10 cellular contexts compared by ENCODE assay signal in genomic region chr20:46324960-46325703, GRCh38. TPM values are rescaled to one million over a fixed set of nuclear protein-coding genes. Genes with fewer than 3 reads are reported as not detected.
A peak's percentile ranks its signal among the peaks of the same experiment; 100 is the strongest.
DNase-seq lines count a peak whose midpoint lies in the region; ATAC-seq and TF ChIP-seq lines count a peak whose summit lies in the region.
"Had no signal": no experiment of that assay in that cellular context is flagged by ENCODE, and none has a peak within 500 bp of the region (broad histone marks: within the 10 kb centered on the region; RNA-seq: fewer than 3 reads in every experiment).

No MANE protein-coding gene starts in this region.

- H3K36me3 Mint-ChIP-seq in CD4-positive, alpha-beta T cell (ENCODE audit: low read depth) = no peaks in the 10 kb centered on the region
- H3K36me3 Mint-ChIP-seq: IgD-negative memory B cell; stimulated activated naive B cell treated with anti-CD40 and anti-IgM and Interleukin-4, amounts not matched to agents 10 μg/mL and 1 μg/mL and 100 μg/mL, for 72 hours had no signal

- peaks cover 2% of the 10 kb centered on the region for H3K27me3 ChIP-seq in CD4-positive, alpha-beta T cell (ENCODE audit: control insufficient read depth, insufficient read depth, low read length)
- H3K27me3 ChIP-seq in RWPE2 (ENCODE audit: insufficient read depth, poor library complexity, severe bottlenecking) = peaks cover 31% of the 10 kb centered on the region

- POLR2A ChIA-PET in CD4-positive, alpha-beta T cell (lab: Charles Lee) = no interaction called here

- H3K4me3 Mint-ChIP-seq in CD4-positive, alpha-beta T cell = no peak overlapping the region
- H3K4me3 Mint-ChIP-seq: IgD-negative memory B cell; stimulated activated naive B cell treated with anti-CD40 and anti-IgM and Interleukin-4, amounts not matched to agents 10 μg/mL and 1 μg/mL and 100 μg/mL, for 72 hours had no signal

- no peak overlapping the region for H3K4me3 ChIP-seq in RWPE2 (ENCODE audit: severe bottlenecking)

- H3K27ac ChIP-seq in CD4-positive, alpha-beta T cell (ENCODE audit: low read depth, low read length) = no peak overlapping the region
- H3K27ac ChIP-seq in RWPE2 (ENCODE audit: poor library complexity, severe bottlenecking) = no peak overlapping the region

- no peaks in the 10 kb centered on the region for H3K4me1 ChIP-seq in RWPE2 (ENCODE audit: insufficient read depth, poor library complexity, severe bottlenecking)

- no peaks in the 10 kb centered on the region for H3K36me3 ChIP-seq in RWPE2 (ENCODE audit: low read depth)

- H3K27ac Mint-ChIP-seq in CD4-positive, alpha-beta T cell = no peak overlapping the region
- H3K27ac Mint-ChIP-seq: IgD-negative memory B cell; stimulated activated naive B cell treated with anti-CD40 and anti-IgM and Interleukin-4, amounts not matched to agents 10 μg/mL and 1 μg/mL and 100 μg/mL, for 72 hours had no signal

- intact Hi-C loops in CD4-positive, alpha-beta T cell (cut with DNase I, micrococcal nuclease) = no loop called here

- no peak for DNase-seq in CD4-positive, alpha-beta T cell
- DNase-seq in H4 (ENCODE audit: low spot score) (peak; percentile 33), RWPE2 (ENCODE audit: low spot score) (no peak), islet precursor cell (peak; percentile 67), foreskin melanocyte (no peak)
- no peak for DNase-seq in activated effector memory CD4-positive, alpha-beta T cell treated with anti-CD3 and anti-CD28 coated beads, Interleukin-2, amount 50 U/mL, for 16 hours
- no peak for DNase-seq in activated naive CD4-positive, alpha-beta T cell (lab: John Stamatoyannopoulos, UW)
- DNase-seq in stimulated activated naive CD4-positive, alpha-beta T cell treated with Interleukin-2 at 50 U/mL for 16 hours (lab: John Stamatoyannopoulos, UW) = no peak
- DNase-seq: stimulated activated naive B cell treated with anti-CD40 and anti-IgM and Interleukin-4, amounts not matched to agents 10 μg/mL and 1 μg/mL and 100 μg/mL, for 72 hours had no signal

- no peaks in the 10 kb centered on the region for H3K9me3 ChIP-seq in CD4-positive, alpha-beta T cell (ENCODE audit: control insufficient read depth, low read length)
- H3K9me3 ChIP-seq in RWPE2 (ENCODE audit: severe bottlenecking) = no peaks in the 10 kb centered on the region

- peaks cover 36% of the 10 kb centered on the region for H3K27me3 Mint-ChIP-seq in CD4-positive, alpha-beta T cell

- CTCF ChIA-PET in CD4-positive, alpha-beta T cell (lab: Charles Lee) = no interaction called here

- ATAC-seq in CD4-positive, alpha-beta T cell (ENCODE audit: poor library complexity) = no peak
- peak; percentile 61 for ATAC-seq in RWPE2 (ENCODE audit: low read depth)

- H3K4me1 Mint-ChIP-seq in CD4-positive, alpha-beta T cell (ENCODE audit: low read depth) = no peaks in the 10 kb centered on the region
- H3K4me1 Mint-ChIP-seq: stimulated activated naive B cell treated with anti-CD40 and anti-IgM and Interleukin-4, amounts not matched to agents 10 μg/mL and 1 μg/mL and 100 μg/mL, for 72 hours had no signal

- TF ChIP-seq CTCF in CD4-positive, alpha-beta T cell (IDR thresholded peaks at IDR 0.05) = peak; percentile 24
- TF ChIP-seq CTCF in RWPE2 (IDR thresholded peaks at IDR 0.05; ENCODE audit: poor library complexity, severe bottlenecking) = peak; percentile 75

- no peaks in the 10 kb centered on the region for H3K9me3 Mint-ChIP-seq in CD4-positive, alpha-beta T cell
- H3K9me3 Mint-ChIP-seq: IgD-negative memory B cell; stimulated activated naive B cell treated with anti-CD40 and anti-IgM and Interleukin-4, amounts not matched to agents 10 μg/mL and 1 μg/mL and 100 μg/mL, for 72 hours had no signal

RNA-seq across cellular contexts. Expression of gene CDH22, which starts 16.8 kb away (rescaled TPM):
- total RNA-seq in CD4-positive, alpha-beta T cell = not detected
- not detected in 2 replicates for total RNA-seq in H4 (2014; rRNA removed; shearing (Covaris generic))

Comparison
In these comparisons a context has a peak if more than half of its experiments do, and no peak if none do; other contexts are left out.
1. DNase-seq: peak in H4 (single experiment) and islet precursor cell (single experiment); none in CD4-positive, alpha-beta T cell (0 of 10), RWPE2 (single experiment), foreskin melanocyte (single experiment), activated effector memory CD4-positive, alpha-beta T cell treated with anti-CD3 and anti-CD28 coated beads, Interleukin-2, amount 50 U/mL, for 16 hours (single experiment), activated naive CD4-positive, alpha-beta T cell (0 of 4) and stimulated activated naive CD4-positive, alpha-beta T cell treated with Interleukin-2 at 50 U/mL for 16 hours (single experiment).